In genomic region chr17:36194811-36195473, GRCh38 we compare ENCODE assay signal across 1 cellular context.
TF ChIP-seq lines count a peak whose summit lies in the region.

No MANE protein-coding gene starts in this region.

TF ChIP-seq in GM12878, 131 proteins besides CTCF, POLR2A, EP300 and RAD21:
- peak; percentile 61; the same call in 1 of the 2 replicates for TF ChIP-seq POLR2AphosphoS5 (IDR thresholded peaks at IDR 0.05; ENCODE audit: low read length)
